Comparison of ENCODE assay signal across 2 cellular contexts in genomic region chr12:107228076-107228475, GRCh38.
TF ChIP-seq lines count a peak whose summit lies in the region.

No MANE protein-coding gene starts in this region.

TF ChIP-seq in GM23338, 12 proteins besides CTCF, POLR2A, EP300 and RAD21:
- TF ChIP-seq ZNF331 (CRISPR knock-in tag; IDR thresholded peaks at IDR 0.05; ENCODE audit: low read depth): no peak
- TF ChIP-seq CREB1 (CRISPR knock-in tag; IDR thresholded peaks at IDR 0.05; ENCODE audit: low read depth): no peak
- TF ChIP-seq EZH2phosphoT487 (IDR thresholded peaks at IDR 0.05; ENCODE audit: unreplicated experiment): no peak
- no peak for TF ChIP-seq JUNB (IDR thresholded peaks at IDR 0.05; ENCODE audit: unreplicated experiment)
- TF ChIP-seq EZH2 (IDR thresholded peaks at IDR 0.05; ENCODE audit: low read depth, unreplicated experiment): no peak
- TF ChIP-seq POLR2AphosphoS5 (IDR thresholded peaks at IDR 0.05; ENCODE audit: low read depth): no peak
- no peak for TF ChIP-seq ZNF114 (CRISPR knock-in tag; IDR thresholded peaks at IDR 0.05)
- TF ChIP-seq, protein P1, sequence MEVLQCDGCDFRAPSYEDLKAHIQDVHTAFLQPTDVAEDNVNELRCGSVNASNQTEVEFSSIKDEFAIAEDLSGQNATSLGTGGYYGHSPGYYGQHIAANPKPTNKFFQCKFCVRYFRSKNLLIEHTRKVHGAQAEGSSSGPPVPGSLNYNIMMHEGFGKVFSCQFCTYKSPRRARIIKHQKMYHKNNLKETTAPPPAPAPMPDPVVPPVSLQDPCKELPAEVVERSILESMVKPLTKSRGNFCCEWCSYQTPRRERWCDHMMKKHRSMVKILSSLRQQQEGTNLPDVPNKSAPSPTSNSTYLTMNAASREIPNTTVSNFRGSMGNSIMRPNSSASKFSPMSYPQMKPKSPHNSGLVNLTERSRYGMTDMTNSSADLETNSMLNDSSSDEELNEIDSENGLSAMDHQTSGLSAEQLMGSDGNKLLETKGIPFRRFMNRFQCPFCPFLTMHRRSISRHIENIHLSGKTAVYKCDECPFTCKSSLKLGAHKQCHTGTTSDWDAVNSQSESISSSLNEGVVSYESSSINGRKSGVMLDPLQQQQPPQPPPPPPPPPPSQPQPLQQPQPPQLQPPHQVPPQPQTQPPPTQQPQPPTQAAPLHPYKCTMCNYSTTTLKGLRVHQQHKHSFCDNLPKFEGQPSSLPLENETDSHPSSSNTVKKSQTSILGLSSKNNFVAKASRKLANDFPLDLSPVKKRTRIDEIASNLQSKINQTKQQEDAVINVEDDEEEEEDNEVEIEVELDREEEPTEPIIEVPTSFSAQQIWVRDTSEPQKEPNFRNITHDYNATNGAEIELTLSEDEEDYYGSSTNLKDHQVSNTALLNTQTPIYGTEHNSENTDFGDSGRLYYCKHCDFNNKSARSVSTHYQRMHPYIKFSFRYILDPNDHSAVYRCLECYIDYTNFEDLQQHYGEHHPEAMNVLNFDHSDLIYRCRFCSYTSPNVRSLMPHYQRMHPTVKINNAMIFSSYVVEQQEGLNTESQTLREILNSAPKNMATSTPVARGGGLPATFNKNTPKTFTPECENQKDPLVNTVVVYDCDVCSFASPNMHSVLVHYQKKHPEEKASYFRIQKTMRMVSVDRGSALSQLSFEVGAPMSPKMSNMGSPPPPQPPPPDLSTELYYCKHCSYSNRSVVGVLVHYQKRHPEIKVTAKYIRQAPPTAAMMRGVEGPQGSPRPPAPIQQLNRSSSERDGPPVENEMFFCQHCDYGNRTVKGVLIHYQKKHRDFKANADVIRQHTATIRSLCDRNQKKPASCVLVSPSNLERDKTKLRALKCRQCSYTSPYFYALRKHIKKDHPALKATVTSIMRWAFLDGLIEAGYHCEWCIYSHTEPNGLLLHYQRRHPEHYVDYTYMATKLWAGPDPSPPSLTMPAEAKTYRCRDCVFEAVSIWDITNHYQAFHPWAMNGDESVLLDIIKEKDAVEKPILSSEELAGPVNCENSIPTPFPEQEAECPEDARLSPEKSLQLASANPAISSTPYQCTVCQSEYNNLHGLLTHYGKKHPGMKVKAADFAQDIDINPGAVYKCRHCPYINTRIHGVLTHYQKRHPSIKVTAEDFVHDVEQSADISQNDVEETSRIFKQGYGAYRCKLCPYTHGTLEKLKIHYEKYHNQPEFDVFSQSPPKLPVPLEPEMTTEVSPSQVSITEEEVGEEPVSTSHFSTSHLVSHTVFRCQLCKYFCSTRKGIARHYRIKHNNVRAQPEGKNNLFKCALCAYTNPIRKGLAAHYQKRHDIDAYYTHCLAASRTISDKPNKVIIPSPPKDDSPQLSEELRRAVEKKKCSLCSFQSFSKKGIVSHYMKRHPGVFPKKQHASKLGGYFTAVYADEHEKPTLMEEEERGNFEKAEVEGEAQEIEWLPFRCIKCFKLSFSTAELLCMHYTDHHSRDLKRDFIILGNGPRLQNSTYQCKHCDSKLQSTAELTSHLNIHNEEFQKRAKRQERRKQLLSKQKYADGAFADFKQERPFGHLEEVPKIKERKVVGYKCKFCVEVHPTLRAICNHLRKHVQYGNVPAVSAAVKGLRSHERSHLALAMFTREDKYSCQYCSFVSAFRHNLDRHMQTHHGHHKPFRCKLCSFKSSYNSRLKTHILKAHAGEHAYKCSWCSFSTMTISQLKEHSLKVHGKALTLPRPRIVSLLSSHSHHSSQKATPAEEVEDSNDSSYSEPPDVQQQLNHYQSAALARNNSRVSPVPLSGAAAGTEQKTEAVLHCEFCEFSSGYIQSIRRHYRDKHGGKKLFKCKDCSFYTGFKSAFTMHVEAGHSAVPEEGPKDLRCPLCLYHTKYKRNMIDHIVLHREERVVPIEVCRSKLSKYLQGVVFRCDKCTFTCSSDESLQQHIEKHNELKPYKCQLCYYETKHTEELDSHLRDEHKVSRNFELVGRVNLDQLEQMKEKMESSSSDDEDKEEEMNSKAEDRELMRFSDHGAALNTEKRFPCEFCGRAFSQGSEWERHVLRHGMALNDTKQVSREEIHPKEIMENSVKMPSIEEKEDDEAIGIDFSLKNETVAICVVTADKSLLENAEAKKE (CRISPR knock-in tag; IDR thresholded peaks at IDR 0.05): no peak
- no peak for TF ChIP-seq REST (IDR thresholded peaks at IDR 0.05; ENCODE audit: unreplicated experiment)
- no peak for TF ChIP-seq STAT1 (IDR thresholded peaks at IDR 0.05; ENCODE audit: unreplicated experiment)
- TF ChIP-seq ETS1 (IDR thresholded peaks at IDR 0.05): no peak
- TF ChIP-seq NANOG (IDR thresholded peaks at IDR 0.05; ENCODE audit: borderline replicate concordance): no peak

TF ChIP-seq in H1, 55 proteins besides CTCF, POLR2A, EP300 and RAD21:
- no peak for TF ChIP-seq ASH2L (IDR thresholded peaks at IDR 0.05; ENCODE audit: low read length)
- TF ChIP-seq, protein P2, sequence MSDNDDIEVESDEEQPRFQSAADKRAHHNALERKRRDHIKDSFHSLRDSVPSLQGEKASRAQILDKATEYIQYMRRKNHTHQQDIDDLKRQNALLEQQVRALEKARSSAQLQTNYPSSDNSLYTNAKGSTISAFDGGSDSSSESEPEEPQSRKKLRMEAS (IDR thresholded peaks at IDR 0.05): peak; percentile 35
